In the genomic region with DNA sequence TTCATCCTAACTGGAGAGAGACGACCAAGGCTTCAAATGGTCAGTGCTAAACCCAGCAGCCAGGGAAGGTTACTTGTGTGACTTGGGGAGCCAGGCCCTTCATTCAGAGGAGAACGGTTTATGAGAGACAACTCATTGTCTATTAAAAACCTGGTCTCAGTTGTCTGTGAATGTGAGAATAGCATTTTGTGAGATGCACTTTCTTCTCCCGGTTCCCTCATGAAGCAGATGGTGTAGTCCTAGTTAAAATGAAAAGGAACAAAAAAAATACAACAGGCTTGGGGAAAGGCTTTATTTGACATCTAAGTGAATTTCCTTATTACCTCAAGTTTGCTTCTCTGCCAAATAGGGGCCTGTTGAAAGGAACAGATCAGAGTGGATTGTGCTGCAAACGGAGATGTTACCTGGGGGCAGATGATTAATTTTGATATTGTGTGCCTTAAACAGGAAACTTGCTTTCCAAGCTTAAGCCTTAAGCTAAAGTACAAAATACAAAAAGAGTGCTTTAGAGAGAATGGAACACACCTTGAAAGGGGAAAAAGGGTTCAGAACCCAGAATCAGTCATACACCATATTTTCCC, we compare ENCODE assay signal across 8 cellular contexts.
DNase-seq lines count a peak whose midpoint lies in the region; ATAC-seq lines count a peak whose summit lies in the region.

No MANE protein-coding gene starts in this region.

- peaks cover 67% of the 10 kb centered on the region for H3K36me3 Mint-ChIP-seq in activated CD4-positive, alpha-beta T cell treated with anti-CD3 and anti-CD28 coated beads, Interleukin-2, amount 10 ng/mL, durations not matched to agents 7 days and 5 days (ENCODE audit: low read depth)
- peaks cover 7% of the 10 kb centered on the region for H3K36me3 Mint-ChIP-seq in T-helper 17 cell (ENCODE audit: low read depth)
- H3K36me3 Mint-ChIP-seq in stimulated activated memory B cell treated with anti-CD40 and anti-IgM and Interleukin-4, amounts not matched to agents 10 μg/mL and 1 μg/mL and 100 μg/mL, for 72 hours: peaks cover 65% of the 10 kb centered on the region

- H3K27ac Mint-ChIP-seq in activated CD4-positive, alpha-beta T cell treated with anti-CD3 and anti-CD28 coated beads, Interleukin-2, amount 10 ng/mL, durations not matched to agents 7 days and 5 days: peak overlapping the region; percentile 60
- peak overlapping the region; percentile 63 for H3K27ac Mint-ChIP-seq in T-helper 17 cell
- H3K27ac Mint-ChIP-seq in stimulated activated memory B cell treated with anti-CD40 and anti-IgM and Interleukin-4, amounts not matched to agents 10 μg/mL and 1 μg/mL and 100 μg/mL, for 72 hours: peak overlapping the region; percentile 80

- H3K9me3 Mint-ChIP-seq in activated CD4-positive, alpha-beta T cell treated with anti-CD3 and anti-CD28 coated beads, Interleukin-2, amount 10 ng/mL, durations not matched to agents 7 days and 5 days: peaks cover 6% of the 10 kb centered on the region
- H3K9me3 Mint-ChIP-seq in stimulated activated memory B cell treated with anti-CD40 and anti-IgM and Interleukin-4, amounts not matched to agents 10 μg/mL and 1 μg/mL and 100 μg/mL, for 72 hours: no peaks in the 10 kb centered on the region

- peaks cover 75% of the 10 kb centered on the region for H3K4me1 Mint-ChIP-seq in activated CD4-positive, alpha-beta T cell treated with anti-CD3 and anti-CD28 coated beads, Interleukin-2, amount 10 ng/mL, durations not matched to agents 7 days and 5 days
- H3K4me1 Mint-ChIP-seq in T-helper 17 cell: peaks cover 22% of the 10 kb centered on the region
- H3K4me1 Mint-ChIP-seq in stimulated activated memory B cell treated with anti-CD40 and anti-IgM and Interleukin-4, amounts not matched to agents 10 μg/mL and 1 μg/mL and 100 μg/mL, for 72 hours: peaks cover 27% of the 10 kb centered on the region

- no peaks in the 10 kb centered on the region for H3K9me3 ChIP-seq in T-helper 17 cell (ENCODE audit: control insufficient read depth, low read length, poor library complexity, severe bottlenecking)

- CTCF ChIA-PET in activated CD4-positive, alpha-beta T cell treated with anti-CD3 and anti-CD28 coated beads, Interleukin-2, amount 10 ng/mL, durations not matched to agents 7 days and 5 days (lab: Charles Lee): interaction anchor here (1.1 to 2.4 kb wide), 6 partner anchors 9 to 204 kb away, joined by 3 to 9 read pairs (median 4); no protein-coding TSS in a partner anchor

- POLR2A ChIA-PET in activated CD4-positive, alpha-beta T cell treated with anti-CD3 and anti-CD28 coated beads, Interleukin-2, amount 10 ng/mL, durations not matched to agents 7 days and 5 days (lab: Charles Lee): no interaction called here

- no peaks in the 10 kb centered on the region for H3K27me3 Mint-ChIP-seq in activated CD4-positive, alpha-beta T cell treated with anti-CD3 and anti-CD28 coated beads, Interleukin-2, amount 10 ng/mL, durations not matched to agents 7 days and 5 days
- no peaks in the 10 kb centered on the region for H3K27me3 Mint-ChIP-seq in T-helper 17 cell
- no peaks in the 10 kb centered on the region for H3K27me3 Mint-ChIP-seq in stimulated activated memory B cell treated with anti-CD40 and anti-IgM and Interleukin-4, amounts not matched to agents 10 μg/mL and 1 μg/mL and 100 μg/mL, for 72 hours

- no peak overlapping the region for H3K4me3 Mint-ChIP-seq in activated CD4-positive, alpha-beta T cell treated with anti-CD3 and anti-CD28 coated beads, Interleukin-2, amount 10 ng/mL, durations not matched to agents 7 days and 5 days
- no peak overlapping the region for H3K4me3 Mint-ChIP-seq in T-helper 17 cell
- no peak overlapping the region for H3K4me3 Mint-ChIP-seq in stimulated activated memory B cell treated with anti-CD40 and anti-IgM and Interleukin-4, amounts not matched to agents 10 μg/mL and 1 μg/mL and 100 μg/mL, for 72 hours

- peak; percentile 14 for ATAC-seq in HG02840 (IDR thresholded peaks at IDR 0.05; ENCODE audit: low FRiP score, unreplicated experiment)
- ATAC-seq in T-helper 17 cell: no peak
- ATAC-seq in stimulated activated memory B cell treated with anti-CD40 and anti-IgM and Interleukin-4, amounts not matched to agents 10 μg/mL and 1 μg/mL and 100 μg/mL, for 72 hours: no peak

- no peak for DNase-seq in activated CD4-positive, alpha-beta T cell treated with anti-CD3 and anti-CD28 coated beads, Interleukin-2, amount 10 ng/mL, durations not matched to agents 7 days and 5 days
- no peak for DNase-seq in activated CD4-positive, alpha-beta T cell treated with anti-CD3 and anti-CD28 coated beads, Interleukin-2, amount 50 U/mL, for 48 hours
- DNase-seq in T-helper 17 cell: no peak
- DNase-seq in NCI-H2081 (lab: John Stamatoyannopoulos, UW): no peak
- no peak for DNase-seq in effector CD4-positive, alpha-beta T cell
- DNase-seq in NCI-H345 (lab: John Stamatoyannopoulos, UW): no peak
